35 cellular contexts compared by ENCODE assay signal in genomic region chr10:37125191-37125732, GRCh38. TPM values are rescaled to one million over a fixed set of nuclear protein-coding genes. Genes with fewer than 3 reads are reported as not detected.
"Had no signal": no experiment of that assay in that cellular context is flagged by ENCODE, and none has a peak within 500 bp of the region (broad histone marks: within the 10 kb centered on the region; RNA-seq: fewer than 3 reads in every experiment).

ANKRD30A (plus strand) TSS chr10:37125598; CDS start chr10:37125788, 190 bp downstream.

- ATAC-seq: natural killer cell; stimulated activated memory B cell treated with anti-CD40 and anti-IgM and Interleukin-4, amounts not matched to agents 10 μg/mL and 1 μg/mL and 100 μg/mL, for 72 hours; stimulated activated naive CD8-positive, alpha-beta T cell treated with anti-CD3 and anti-CD28 coated beads, Interleukin-15, amount 100 ng/mL, for 72 hours had no signal

- H3K9me3 ChIP-seq: neutrophil, right atrium auricular region, right lobe of liver, thyroid gland had no signal

- H3K36me3 Mint-ChIP-seq: mesothelial cell of epicardium; naive B cell; natural killer cell; neural progenitor cell; stimulated activated memory B cell treated with anti-CD40 and anti-IgM and Interleukin-4, amounts not matched to agents 10 μg/mL and 1 μg/mL and 100 μg/mL, for 72 hours had no signal

- H3K4me3 Mint-ChIP-seq: mesothelial cell of epicardium; naive B cell; natural killer cell; nephron progenitor cell; neural progenitor cell; stimulated activated memory B cell treated with anti-CD40 and anti-IgM and Interleukin-4, amounts not matched to agents 10 μg/mL and 1 μg/mL and 100 μg/mL, for 72 hours; stimulated activated naive CD8-positive, alpha-beta T cell treated with anti-CD3 and anti-CD28 coated beads, Interleukin-15, amount 100 ng/mL, for 72 hours had no signal

- H3K9me3 Mint-ChIP-seq: stimulated activated memory B cell treated with anti-CD40 and anti-IgM and Interleukin-4, amounts not matched to agents 10 μg/mL and 1 μg/mL and 100 μg/mL, for 72 hours had no signal

- DNase-seq: hypothalamus; islet precursor cell; left ventricle myocardium inferior; mesendoderm; naive B cell; natural killer cell; nephron progenitor cell; occipital lobe; stimulated activated CD4-positive, alpha-beta T cell treated with anti-CD3 and anti-CD28 coated beads, Interleukin-1b, Interleukin-23, amount 100 ng/mL, for 48 hours; stimulated activated CD4-positive, alpha-beta T cell treated with anti-CD3 and anti-CD28 coated beads, Interleukin-2, amount 100 ng/mL, for 48 hours; stimulated activated CD4-positive, alpha-beta T cell treated with anti-CD3 and anti-CD28 coated beads, Interleukin-4, amount 100 ng/mL, for 4 hours; stimulated activated CD8-positive, alpha-beta memory T cell treated with anti-CD3 and anti-CD28 coated beads, Interleukin-4, amount 100 ng/mL, for 48 hours; stimulated activated naive CD4-positive, alpha-beta T cell treated with Interleukin-2 at 50 U/mL for 16 hours; stimulated activated naive CD8-positive, alpha-beta T cell treated with anti-CD3 and anti-CD28 coated beads, Interleukin-15, amount 100 ng/mL, for 72 hours; substantia nigra; thyroid gland; transverse colon had no signal

- H3K27ac Mint-ChIP-seq: mesothelial cell of epicardium; naive B cell; natural killer cell; nephron progenitor cell; neural progenitor cell; progenitor cell of endocrine pancreas; stimulated activated memory B cell treated with anti-CD40 and anti-IgM and Interleukin-4, amounts not matched to agents 10 μg/mL and 1 μg/mL and 100 μg/mL, for 72 hours had no signal

- H3K27ac ChIP-seq: left ventricle myocardium inferior, neural progenitor cell, neutrophil, parathyroid adenoma, right atrium auricular region, right lobe of liver, thyroid gland, transverse colon, upper lobe of left lung had no signal

- H3K4me1 ChIP-seq: left ventricle myocardium inferior, neural progenitor cell, parathyroid adenoma, right atrium auricular region, right lobe of liver, thyroid gland, transverse colon, upper lobe of left lung had no signal

- H3K4me3 ChIP-seq: left ventricle myocardium inferior, lung, neural progenitor cell, right atrium auricular region, right lobe of liver, smooth muscle cell, thyroid gland, transverse colon, upper lobe of left lung had no signal

- H3K27me3 ChIP-seq: neural progenitor cell, neutrophil, right atrium auricular region, right lobe of liver, thyroid gland, transverse colon, upper lobe of left lung had no signal

- H3K27me3 Mint-ChIP-seq: naive B cell; progenitor cell of endocrine pancreas; stimulated activated memory B cell treated with anti-CD40 and anti-IgM and Interleukin-4, amounts not matched to agents 10 μg/mL and 1 μg/mL and 100 μg/mL, for 72 hours; stimulated activated naive CD8-positive, alpha-beta T cell treated with anti-CD3 and anti-CD28 coated beads, Interleukin-15, amount 100 ng/mL, for 72 hours had no signal

- H3K4me1 Mint-ChIP-seq: mesothelial cell of epicardium; naive B cell; natural killer cell; nephron progenitor cell; neural progenitor cell; stimulated activated memory B cell treated with anti-CD40 and anti-IgM and Interleukin-4, amounts not matched to agents 10 μg/mL and 1 μg/mL and 100 μg/mL, for 72 hours; stimulated activated naive CD8-positive, alpha-beta T cell treated with anti-CD3 and anti-CD28 coated beads, Interleukin-15, amount 100 ng/mL, for 72 hours had no signal

- H3K36me3 ChIP-seq: left ventricle myocardium inferior, neural progenitor cell, neutrophil, right atrium auricular region, right lobe of liver, thyroid gland, transverse colon, upper lobe of left lung had no signal

RNA-seq across cellular contexts. Expression of gene ANKRD30A, which starts in this region (rescaled TPM):
- total RNA-seq: kidney epithelial cell, left ventricle myocardium inferior, lung, mesothelial cell of epicardium, mononuclear cell, natural killer cell, occipital lobe, osteocyte, progenitor cell of endocrine pancreas, pulmonary artery endothelial cell, renal cortical epithelial cell, right atrium auricular region, right lobe of liver, skeletal muscle tissue, smooth muscle cell, temporal lobe, transverse colon, upper lobe of left lung had no signal
- polyA plus RNA-seq: lung, smooth muscle cell had no signal
